Comparison of ENCODE assay signal across 9 cellular contexts in the genomic region with DNA sequence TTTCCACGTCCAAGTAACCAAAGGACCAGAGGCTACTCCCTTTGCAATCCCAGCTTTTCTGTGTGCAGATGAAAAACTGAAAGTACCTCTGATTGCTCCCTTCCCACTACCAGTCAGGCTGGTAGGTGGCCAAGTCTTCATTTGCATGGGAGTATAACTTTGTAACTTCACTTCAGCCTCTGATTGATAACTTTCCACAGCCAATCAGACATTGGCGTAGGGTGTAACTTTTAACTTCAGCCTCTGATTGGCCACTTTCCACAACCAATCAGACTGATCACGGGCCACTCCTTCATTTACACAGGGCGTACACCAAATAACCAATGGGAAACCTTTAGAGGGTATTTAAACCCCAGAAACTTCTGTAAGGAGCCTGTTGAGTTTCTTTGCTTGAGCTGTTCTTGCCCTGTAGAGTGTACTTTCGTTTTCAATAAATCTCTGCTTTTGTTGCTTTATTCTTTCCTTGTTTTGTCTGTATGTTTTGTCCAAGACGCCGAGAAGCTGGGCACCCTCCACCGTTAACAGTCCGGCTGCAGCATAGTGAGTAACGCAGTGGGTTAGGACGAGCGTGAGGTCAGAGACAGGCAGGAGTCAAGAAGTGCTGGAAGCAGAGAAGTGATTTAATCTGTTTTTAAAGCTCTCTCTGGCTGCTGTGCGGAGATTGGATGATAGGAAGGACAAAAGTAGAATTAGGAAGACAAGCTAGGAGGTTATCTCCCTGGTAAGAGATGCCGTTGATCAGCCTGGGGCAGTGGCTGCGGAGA. TPM values are rescaled to one million over a fixed set of nuclear protein-coding genes. Genes with fewer than 3 reads are reported as not detected.
DNase-seq lines count a peak whose midpoint lies in the region; ATAC-seq, FAIRE-seq and TF ChIP-seq lines count a peak whose summit lies in the region.
"Had no signal": no experiment of that assay in that cellular context is flagged by ENCODE, and none has a peak within 500 bp of the region (broad histone marks: within the 10 kb centered on the region; RNA-seq: fewer than 3 reads in every experiment).

No MANE protein-coding gene starts in this region.

- TF ChIP-seq EP300 in K562 (IDR thresholded peaks at IDR 0.05; ENCODE audit: low read length) = no peak

- intact Hi-C loops in K562 (cut with micrococcal nuclease) = no loop called here

- ATAC-seq in K562 = peak; percentile 90

- H3K36me3 ChIP-seq in K562 (ENCODE audit: control insufficient read depth, insufficient read depth, low read length) = peaks cover 3% of the 10 kb centered on the region

- H3K27me3 ChIP-seq in K562 (ENCODE audit: control insufficient read depth in 2 of 2, insufficient read depth in 2 of 2, low read length in 2 of 2) = peaks cover under 1 to 2% of the 10 kb centered on the region in 2 experiments; a peak in 1 of 5 replicates

- H3K27ac ChIP-seq in K562 (ENCODE audit: extremely low read depth, low read depth, low read length) (no peak overlapping the region), substantia nigra (ENCODE audit: low read depth, low read length, poor library complexity, severe bottlenecking) (peak overlapping the region; percentile 64)

- H3K9me1 ChIP-seq in K562 (ENCODE audit: control insufficient read depth, insufficient read depth, low read length) = peaks cover under 1% of the 10 kb centered on the region

- H3K4me3 ChIP-seq in K562 = peak overlapping the region; percentile 41

- H3K9ac ChIP-seq in K562 (ENCODE audit: insufficient read depth in 1 of 2, low read depth in 2 of 2, low read length in 2 of 2) = peak overlapping the region; percentile 29 to 80; a peak in 3 of 4 replicates

- 4% methylated on average over 15 of the region's 15 CpGs for WGBS in K562 (ENCODE audit: insufficient coverage, low coverage, missing lambda C conversion rate)

- CTCF ChIA-PET in K562 (lab: Yijun Ruan, JAX; ENCODE audit: low intra/inter-chr PET ratio) = no interaction called here

- 0 out of 2 replicates have a peak, but pooled peaks cover 3% of the 10 kb centered on the region for H3K9me3 ChIP-seq in K562 (replicated peaks; ENCODE audit: control insufficient read depth, insufficient read depth, low read depth, low read length)

- TF ChIP-seq CTCF in K562 (IDR thresholded peaks at IDR 0.05 in 2 of 3, conservative IDR thresholded peaks at IDR 0.05 in 1 of 3; ENCODE audit: insufficient read depth in 2 of 3, low read depth in 1 of 3, low read length in 3 of 3) = no peak

- peak; percentile 95 for FAIRE-seq in K562 (lab: Jason Lieb, UNC)
- FAIRE-seq: islet of Langerhans had no signal

- peaks cover 6 to 10% of the 10 kb centered on the region in 2 experiments; a peak in 4 of 5 replicates for H3K4me1 ChIP-seq in K562 (replicated peaks in 1 of 2; ENCODE audit: control insufficient read depth in 2 of 2, insufficient read depth in 2 of 2, low read length in 2 of 2)

- H3K4me2 ChIP-seq in K562 (ENCODE audit: insufficient read depth, low read length) = peak overlapping the region; percentile 79

- peak overlapping the region; percentile 86 for H2AFZ ChIP-seq in K562 (ENCODE audit: low read depth, low read length)

- BruUV-seq in K562 (replicated peaks; lab: Mats Ljungman, UMichigan) = no TSS peak

- peaks cover 21% of the 10 kb centered on the region for H3K79me2 ChIP-seq in K562 (ENCODE audit: control insufficient read depth, insufficient read depth, low read length)

- in situ Hi-C loops in K562 (cut with MboI) = loop anchor here (5.0 to 25.0 kb wide), 2 partner anchors 238 to 553 kb away; no protein-coding TSS in a partner anchor

- POLR2A ChIA-PET in K562 (lab: Yijun Ruan, JAX) = interaction anchor here (0.6 to 1.6 kb wide), 7 partner anchors 9 to 489 kb away, joined by 3 to 5 read pairs (median 4); no protein-coding TSS in a partner anchor

- no peaks in the 10 kb centered on the region; the same call in none of the 2 replicates for H4K20me1 ChIP-seq in K562 (replicated peaks; ENCODE audit: control insufficient read depth, insufficient read depth, low read length)

- TF ChIP-seq POLR2A in K562 (conservative IDR thresholded peaks at IDR 0.05) = peak; percentile 86

- no peak for TF ChIP-seq RAD21 in K562 (CRISPR knock-in tag; conservative IDR thresholded peaks at IDR 0.05 in 1 of 2, IDR thresholded peaks at IDR 0.05 in 1 of 2)

- DNase-seq in 8988T (peak; percentile 49), GM19240 (ENCODE audit: insufficient read length, low spot score) (peak; percentile 33), NCI-H510A treated with DMSO at 0.1 percent for 48 hours (lab: John Stamatoyannopoulos, UW) (peak; percentile 98), K562 (ENCODE audit: extremely low read depth in 1 of 4, low spot score in 3 of 4) (peak; percentile 84 to 94 (median 92)), iPS-NIHi7 (ENCODE audit: extremely low spot score) (peak; percentile 59), substantia nigra (lab: John Stamatoyannopoulos, UW) (peak in 24 of 49 donors; percentile 13 to 76 (median 34))
- DNase-seq in stimulated activated CD4-positive, alpha-beta T cell treated with anti-CD3 and anti-CD28 coated beads, Interleukin-12 subunit alpha, Interleukin-12 subunit beta, amount 100 ng/mL, for 4 hours = no peak
- DNase-seq in activated CD4-positive, alpha-beta T cell treated with anti-CD3 and anti-CD28 coated beads, Interleukin-2, amount 50 U/mL, for 1 hour = no peak

TF ChIP-seq in K562, 482 proteins besides CTCF, POLR2A, EP300 and RAD21 (continues in another document):
- TF ChIP-seq POLR2B (IDR thresholded peaks at IDR 0.05; ENCODE audit: low read depth, partially characterized antibody) (peak; percentile 57), NONO (IDR thresholded peaks at IDR 0.05; ENCODE audit: low read depth in 2 of 2, low read length in 1 of 2) (peak in 1 of 2 experiments; percentile 40; a peak in 1 of 4 replicates), NCOA1 (IDR thresholded peaks at IDR 0.05; ENCODE audit: low read depth) (no peak), PHF8 (IDR thresholded peaks at IDR 0.05; ENCODE audit: borderline replicate concordance, low read length) (peak; percentile 43; the same call in 1 of the 2 replicates), SOX6 (IDR thresholded peaks at IDR 0.05) (no peak), FOXA3 (CRISPR knock-in tag; conservative IDR thresholded peaks at IDR 0.05 in 1 of 2, IDR thresholded peaks at IDR 0.05 in 1 of 2) (peak; percentile 43 to 49; a peak in 3 of 4 replicates)

RNA-seq across cellular contexts. Expression of a gene that starts 3.5 kb away (rescaled TPM):
- total RNA-seq in K562 (2011; cell fraction: chromatin; rRNA removed; ENCODE audit: low replicate concordance) = 184 and 273 TPM in 2 replicates
- 146 and 158 TPM in 2 replicates for total RNA-seq in K562 (2011; cell fraction: nucleolus; rRNA removed)
- 163 and 165 TPM in 2 replicates for total RNA-seq in K562 (2011; cell fraction: nucleoplasm; rRNA removed)
- total RNA-seq in K562 (2014; rRNA removed) (48.5 and 50.6 TPM in 2 replicates), K562 (2014; rRNA removed; fragmentation: Illumina TruSeq; extraction: Trizol) (101 and 105 TPM in 2 replicates), K562 (2015; rRNA removed; fragmentation: Illumina TruSeq; extraction: Trizol) (81.4 and 87.0 TPM in 2 replicates), K562 (2021) (67.1 and 71.8 TPM in 2 replicates)
- polyA plus RNA-seq in K562 (2011; rRNA removed) (59.9 and 87.5 TPM in 2 replicates), K562 (2014; fragmentation: Illumina TruSeq; extraction: Trizol) (69.1 and 77.6 TPM in 2 replicates), K562 (2014; fragmentation: Nextera tagmentation; extraction: Ambion mirVana) (10 to 100 TPM; 46.0 to 89.0 TPM), K562 (2014; rRNA removed) (66.5 and 75.3 TPM in 2 replicates)
- 43.9 and 54.9 TPM in 2 replicates for polyA plus RNA-seq in K562 (2011; cell fraction: cytosol; rRNA removed)
- polyA plus RNA-seq in K562 (2011; cell fraction: nucleus; rRNA removed) = 73.0 and 84.7 TPM in 2 replicates
- polyA plus RNA-seq in K562 (2012) = 29.1 and 50.1 TPM in 2 replicates
- polyA minus RNA-seq in K562 (2011; rRNA and poly(A)+ RNA removed) = 133 and 165 TPM in 2 replicates
- polyA minus RNA-seq in K562 (2011; cell fraction: cytosol; rRNA and poly(A)+ RNA removed) = 30.0 and 37.4 TPM in 2 replicates
- polyA minus RNA-seq in K562 (2011; cell fraction: nucleus; rRNA and poly(A)+ RNA removed) = 44.0 and 56.3 TPM in 2 replicates

RNA-seq across cellular contexts. Expression of a gene that starts 25.7 kb away (rescaled TPM):
- 0.12 TPM in 1 of 2 replicates, not detected in the other for total RNA-seq in K562 (2011; cell fraction: chromatin; rRNA removed; ENCODE audit: low replicate concordance)
- total RNA-seq in K562 (2011; cell fraction: nucleolus; rRNA removed) = 0.26 and 0.33 TPM in 2 replicates
- total RNA-seq in K562 (2011; cell fraction: nucleoplasm; rRNA removed) = 0.22 and 0.31 TPM in 2 replicates
- total RNA-seq in K562 (2014; rRNA removed) (0.08 and 0.09 TPM in 2 replicates), K562 (2014; rRNA removed; fragmentation: Illumina TruSeq; extraction: Trizol) (0.10 TPM in 1 of 2 replicates, not detected in the other), K562 (2015; rRNA removed; fragmentation: Illumina TruSeq; extraction: Trizol) (0.08 TPM in 1 of 2 replicates, not detected in the other), K562 (2021) (0.22 and 0.25 TPM in 2 replicates)
- polyA plus RNA-seq in K562 (2011; rRNA removed) (0.04 and 0.07 TPM in 2 replicates), K562 (2014; fragmentation: Illumina TruSeq; extraction: Trizol) (0.11 and 0.18 TPM in 2 replicates), K562 (2014; fragmentation: Nextera tagmentation; extraction: Ambion mirVana) (under 1 TPM; 0.04 to 0.06 TPM), K562 (2014; rRNA removed) (0.05 TPM in 1 of 2 replicates, not detected in the other)
- 0.03 and 0.16 TPM in 2 replicates for polyA plus RNA-seq in K562 (2011; cell fraction: cytosol; rRNA removed)
- polyA plus RNA-seq in K562 (2011; cell fraction: nucleus; rRNA removed) = 0.17 and 0.28 TPM in 2 replicates
- polyA plus RNA-seq in K562 (2012) = 0.13 and 0.21 TPM in 2 replicates
- 0.06 TPM in 1 of 2 replicates, not detected in the other for polyA minus RNA-seq in K562 (2011; rRNA and poly(A)+ RNA removed)
- not detected in 2 replicates for polyA minus RNA-seq in K562 (2011; cell fraction: cytosol; rRNA and poly(A)+ RNA removed)
- 0.22 and 0.27 TPM in 2 replicates for polyA minus RNA-seq in K562 (2011; cell fraction: nucleus; rRNA and poly(A)+ RNA removed)

Comparison
In these comparisons a context has a peak if more than half of its experiments do, and no peak if none do; other contexts are left out.
1. DNase-seq: peak in 8988T (single experiment), GM19240 (single experiment), NCI-H510A treated with DMSO at 0.1 percent for 48 hours (single experiment), K562 (4 of 4) and iPS-NIHi7 (single experiment); none in stimulated activated CD4-positive, alpha-beta T cell treated with anti-CD3 and anti-CD28 coated beads, Interleukin-12 subunit alpha, Interleukin-12 subunit beta, amount 100 ng/mL, for 4 hours (single experiment) and activated CD4-positive, alpha-beta T cell treated with anti-CD3 and anti-CD28 coated beads, Interleukin-2, amount 50 U/mL, for 1 hour (single experiment).